8 cellular contexts compared by ENCODE assay signal in the genomic region with DNA sequence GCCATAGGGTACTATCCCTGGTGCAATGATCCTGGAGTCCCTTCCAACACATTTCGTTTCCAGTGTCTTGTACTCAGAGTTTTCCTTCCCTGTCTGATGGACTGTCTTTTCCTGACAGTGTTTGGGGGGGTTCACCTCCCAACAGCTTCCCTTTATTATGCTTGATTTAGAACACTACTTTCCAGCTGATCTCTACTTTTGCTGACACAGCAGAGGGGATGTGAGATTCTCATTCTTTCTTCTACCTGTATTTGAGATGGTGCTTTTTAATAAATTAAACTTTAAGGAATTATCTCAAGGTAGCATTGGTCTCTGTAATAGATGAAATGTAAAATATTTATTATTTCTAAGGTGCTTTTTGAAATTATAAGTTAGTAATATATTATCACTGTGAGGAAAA.
"Had no signal": no experiment of that assay in that cellular context is flagged by ENCODE, and none has a peak within 500 bp of the region (broad histone marks: within the 10 kb centered on the region; RNA-seq: fewer than 3 reads in every experiment).

No MANE protein-coding gene starts in this region.

- ATAC-seq: GM23338 had no signal

- H2AFZ ChIP-seq: GM23338 had no signal

- H3K4me3 ChIP-seq: GM23338 had no signal

- DNase-seq: H9, HCEC 1CT, KBM-7 had no signal

- FAIRE-seq: H1, H54, HTR-8/SVneo had no signal

- H3K9ac ChIP-seq: KMS-11 had no signal

- H3K27ac ChIP-seq: KMS-11 had no signal

- H3K4me3 Mint-ChIP-seq: GM23338, H9 had no signal

- H3K9me3 Mint-ChIP-seq: GM23338, H9 had no signal

- H3K4me2 ChIP-seq: GM23338, KMS-11 had no signal
